In the genomic region with DNA sequence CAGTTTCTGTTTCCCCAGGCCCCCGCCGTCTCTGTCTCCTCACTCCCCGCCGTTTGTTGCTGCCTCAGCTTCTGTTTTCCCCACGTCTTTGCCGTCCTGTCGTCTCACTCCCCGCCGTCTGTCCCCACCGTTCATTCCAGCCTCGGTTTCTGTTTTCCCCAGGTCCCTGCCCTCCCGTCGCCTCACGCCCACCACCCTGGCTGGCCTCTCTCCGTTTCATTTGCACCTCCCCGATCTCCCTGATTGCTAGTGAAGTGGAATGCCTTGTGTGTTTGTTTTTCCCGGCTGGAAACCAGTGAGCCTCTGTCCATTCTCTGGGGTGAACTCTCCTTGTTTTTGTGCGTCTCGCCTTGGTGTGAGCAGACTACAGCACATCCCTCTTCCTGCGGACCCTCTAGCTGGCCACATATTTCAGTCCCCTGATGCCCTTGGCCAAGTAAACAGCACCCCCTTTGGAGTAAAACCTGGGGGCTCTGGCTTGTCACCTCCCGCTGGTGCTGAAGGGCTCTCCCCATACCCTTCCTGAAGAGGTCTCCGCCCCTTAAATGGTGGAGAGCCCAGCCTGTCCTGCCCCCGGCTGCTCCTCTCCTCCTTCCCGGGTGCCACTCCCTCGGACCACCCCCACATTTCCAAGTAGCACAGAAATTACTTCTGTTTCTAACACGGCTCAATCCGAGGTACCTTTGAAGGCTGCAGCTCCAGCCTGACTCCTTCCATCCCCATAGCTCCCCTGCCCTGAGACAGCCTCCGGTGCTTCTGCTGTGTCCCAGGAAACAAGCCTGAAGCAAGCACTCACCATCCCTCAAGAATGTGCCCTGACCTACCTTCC, we compare ENCODE assay signal across 14 cellular contexts. TPM values are rescaled to one million over a fixed set of nuclear protein-coding genes. Genes with fewer than 3 reads are reported as not detected.
A peak's percentile ranks its signal among the peaks of the same experiment; 100 is the strongest.
DNase-seq lines count a peak whose midpoint lies in the region; ATAC-seq and TF ChIP-seq lines count a peak whose summit lies in the region.
"Had no signal": no experiment of that assay in that cellular context is flagged by ENCODE, and none has a peak within 500 bp of the region (broad histone marks: within the 10 kb centered on the region; RNA-seq: fewer than 3 reads in every experiment).

No MANE protein-coding gene starts in this region.

- no peaks in the 10 kb centered on the region for H3K9me3 ChIP-seq in mammary epithelial cell (replicated peaks; ENCODE audit: insufficient read depth, low read length)
- H3K9me3 ChIP-seq: HAP-1, uterus had no signal

- H3K4me1 Mint-ChIP-seq in MCF 10A (ENCODE audit: insufficient read depth, unreplicated experiment) = no peaks in the 10 kb centered on the region
- H3K4me1 Mint-ChIP-seq in stimulated activated memory B cell treated with anti-CD40 and anti-IgM and Interleukin-4, amounts not matched to agents 10 μg/mL and 1 μg/mL and 100 μg/mL, for 72 hours = peaks cover 29% of the 10 kb centered on the region
- H3K4me1 Mint-ChIP-seq: activated CD8-positive, alpha-beta memory T cell treated with anti-CD3 and anti-CD28 coated beads, Interleukin-2, amount 10 ng/mL, durations not matched to agents 7 days and 5 days; activated naive CD8-positive, alpha-beta T cell treated with anti-CD3 and anti-CD28 coated beads, Interleukin-2, amount 10 ng/mL, durations not matched to agents 7 days and 5 days had no signal

- no peak overlapping the region for H3K27ac Mint-ChIP-seq in MCF 10A (ENCODE audit: low read depth, unreplicated experiment)
- H3K27ac Mint-ChIP-seq in stimulated activated memory B cell treated with anti-CD40 and anti-IgM and Interleukin-4, amounts not matched to agents 10 μg/mL and 1 μg/mL and 100 μg/mL, for 72 hours = peak overlapping the region; percentile 64
- H3K27ac Mint-ChIP-seq: activated CD8-positive, alpha-beta memory T cell treated with anti-CD3 and anti-CD28 coated beads, Interleukin-2, amount 10 ng/mL, durations not matched to agents 7 days and 5 days; activated naive CD8-positive, alpha-beta T cell treated with anti-CD3 and anti-CD28 coated beads, Interleukin-2, amount 10 ng/mL, durations not matched to agents 7 days and 5 days; stimulated activated naive B cell treated with anti-CD40 and anti-IgM and Interleukin-4, amounts not matched to agents 10 μg/mL and 1 μg/mL and 100 μg/mL, for 72 hours had no signal

- H3K4me3 ChIP-seq in mammary epithelial cell (replicated peaks in 1 of 3; ENCODE audit: insufficient read depth in 1 of 3, low read depth in 2 of 3, low read length in 3 of 3) = no peak overlapping the region
- H3K4me3 ChIP-seq: HAP-1, uterus had no signal

- no peaks in the 10 kb centered on the region for H3K36me3 ChIP-seq in mammary epithelial cell (ENCODE audit: insufficient read depth, low read length)
- H3K36me3 ChIP-seq: HAP-1, uterus, WERI-Rb-1 had no signal

- no peaks in the 10 kb centered on the region for H4K20me1 ChIP-seq in mammary epithelial cell (ENCODE audit: insufficient read depth, low read length)

- ATAC-seq in stimulated activated memory B cell treated with anti-CD40 and anti-IgM and Interleukin-4, amounts not matched to agents 10 μg/mL and 1 μg/mL and 100 μg/mL, for 72 hours = no peak
- ATAC-seq: activated CD8-positive, alpha-beta memory T cell treated with anti-CD3 and anti-CD28 coated beads, Interleukin-2, amount 10 ng/mL, durations not matched to agents 7 days and 5 days; stimulated activated naive B cell treated with anti-CD40 and anti-IgM and Interleukin-4, amounts not matched to agents 10 μg/mL and 1 μg/mL and 100 μg/mL, for 72 hours had no signal

- dilution Hi-C loops in mammary epithelial cell (cut with HindIII; ENCODE audit: low sequenced_read_pairs) = loop anchor here (5.0 to 10.0 kb wide), 2 partner anchors 47 to 51 kb away; a partner anchor contains a TSS

- no peak overlapping the region for H3K4me3 Mint-ChIP-seq in MCF 10A (ENCODE audit: unreplicated experiment)
- H3K4me3 Mint-ChIP-seq in stimulated activated memory B cell treated with anti-CD40 and anti-IgM and Interleukin-4, amounts not matched to agents 10 μg/mL and 1 μg/mL and 100 μg/mL, for 72 hours = no peak overlapping the region
- H3K4me3 Mint-ChIP-seq: activated CD8-positive, alpha-beta memory T cell treated with anti-CD3 and anti-CD28 coated beads, Interleukin-2, amount 10 ng/mL, durations not matched to agents 7 days and 5 days; activated naive CD8-positive, alpha-beta T cell treated with anti-CD3 and anti-CD28 coated beads, Interleukin-2, amount 10 ng/mL, durations not matched to agents 7 days and 5 days; stimulated activated naive B cell treated with anti-CD40 and anti-IgM and Interleukin-4, amounts not matched to agents 10 μg/mL and 1 μg/mL and 100 μg/mL, for 72 hours had no signal

- in situ Hi-C loops in mammary epithelial cell (cut with MboI; ENCODE audit: low sequenced_read_pairs in 2 of 2) = no loop called here

- CTCF ChIA-PET in mammary epithelial cell (lab: Charles Lee; ENCODE audit: low non-redundant PET) (no interaction called here), MCF 10A (lab: Yijun Ruan, JAX) (interaction anchor here (0.6 kb wide), 1 partner anchor 180 kb away, joined by 4 read pairs; no protein-coding TSS in a partner anchor)

- no peaks in the 10 kb centered on the region for H3K27me3 Mint-ChIP-seq in MCF 10A (ENCODE audit: insufficient read depth, unreplicated experiment)
- no peaks in the 10 kb centered on the region for H3K27me3 Mint-ChIP-seq in stimulated activated memory B cell treated with anti-CD40 and anti-IgM and Interleukin-4, amounts not matched to agents 10 μg/mL and 1 μg/mL and 100 μg/mL, for 72 hours
- H3K27me3 Mint-ChIP-seq: activated CD8-positive, alpha-beta memory T cell treated with anti-CD3 and anti-CD28 coated beads, Interleukin-2, amount 10 ng/mL, durations not matched to agents 7 days and 5 days; activated naive CD8-positive, alpha-beta T cell treated with anti-CD3 and anti-CD28 coated beads, Interleukin-2, amount 10 ng/mL, durations not matched to agents 7 days and 5 days; stimulated activated naive B cell treated with anti-CD40 and anti-IgM and Interleukin-4, amounts not matched to agents 10 μg/mL and 1 μg/mL and 100 μg/mL, for 72 hours had no signal

- no peaks in the 10 kb centered on the region for H3K79me2 ChIP-seq in mammary epithelial cell (ENCODE audit: insufficient read depth, low read length)

- BruUV-seq in mammary epithelial cell (replicated peaks; lab: Mats Ljungman, UMichigan) (no TSS peak), MCF 10A (replicated peaks; lab: Mats Ljungman, UMichigan) (no TSS peak)

- peak overlapping the region; percentile 21 for H2AFZ ChIP-seq in mammary epithelial cell (ENCODE audit: low read depth, low read length)

- peak overlapping the region; percentile 41 for H3K4me2 ChIP-seq in mammary epithelial cell (ENCODE audit: insufficient read depth, low read depth, low read length)

- POLR2A ChIA-PET in MCF 10A (lab: Yijun Ruan, JAX) = no interaction called here

- no peak overlapping the region for H3K9ac ChIP-seq in mammary epithelial cell (ENCODE audit: insufficient read depth, low read length)

- peaks cover 9% of the 10 kb centered on the region for H3K27me3 ChIP-seq in mammary epithelial cell (ENCODE audit: insufficient read depth, low read length)
- H3K27me3 ChIP-seq: uterus had no signal

- no peak overlapping the region for H3K27ac ChIP-seq in mammary epithelial cell (ENCODE audit: insufficient read depth, low read depth, low read length)
- H3K27ac ChIP-seq: uterus, WERI-Rb-1 had no signal

- no peaks in the 10 kb centered on the region for H3K9me3 Mint-ChIP-seq in MCF 10A (ENCODE audit: unreplicated experiment)
- H3K9me3 Mint-ChIP-seq in stimulated activated memory B cell treated with anti-CD40 and anti-IgM and Interleukin-4, amounts not matched to agents 10 μg/mL and 1 μg/mL and 100 μg/mL, for 72 hours = no peaks in the 10 kb centered on the region
- H3K9me3 Mint-ChIP-seq: activated naive CD8-positive, alpha-beta T cell treated with anti-CD3 and anti-CD28 coated beads, Interleukin-2, amount 10 ng/mL, durations not matched to agents 7 days and 5 days; stimulated activated naive B cell treated with anti-CD40 and anti-IgM and Interleukin-4, amounts not matched to agents 10 μg/mL and 1 μg/mL and 100 μg/mL, for 72 hours had no signal

- TF ChIP-seq CTCF in mammary epithelial cell (conservative IDR thresholded peaks at IDR 0.05 in 1 of 2, IDR thresholded peaks at IDR 0.05 in 1 of 2; ENCODE audit: extremely low read depth in 1 of 2, insufficient read depth in 1 of 2, low read depth in 1 of 2, low read length in 2 of 2) = no peak
- no peak for TF ChIP-seq CTCF in MCF 10A (IDR thresholded peaks at IDR 0.05; ENCODE audit: unreplicated experiment)

- intact Hi-C loops in mammary epithelial cell (cut with micrococcal nuclease) = no loop called here
- intact Hi-C loops in MCF 10A (cut with micrococcal nuclease) = no loop called here

- H3K36me3 Mint-ChIP-seq in MCF 10A (ENCODE audit: insufficient read depth, unreplicated experiment) = no peaks in the 10 kb centered on the region
- H3K36me3 Mint-ChIP-seq in stimulated activated memory B cell treated with anti-CD40 and anti-IgM and Interleukin-4, amounts not matched to agents 10 μg/mL and 1 μg/mL and 100 μg/mL, for 72 hours = peaks cover 25% of the 10 kb centered on the region
- H3K36me3 Mint-ChIP-seq: activated CD8-positive, alpha-beta memory T cell treated with anti-CD3 and anti-CD28 coated beads, Interleukin-2, amount 10 ng/mL, durations not matched to agents 7 days and 5 days had no signal

- 42% methylated on average over 13 of the region's 28 CpGs for WGBS in mammary epithelial cell (ENCODE audit: low coverage, missing lambda C conversion rate)

- no peak for DNase-seq in mammary epithelial cell
- DNase-seq in MCF 10A (ENCODE audit: unreplicated experiment) = no peak
- DNase-seq in iPS-NIHi7 (ENCODE audit: extremely low spot score) = peak; percentile 55
- DNase-seq in NK-92 (lab: John Stamatoyannopoulos, UW; ENCODE audit: unreplicated experiment) = no peak
- DNase-seq in kidney glomerular epithelial cell (lab: John Stamatoyannopoulos, UW) = no peak
- DNase-seq: activated CD8-positive, alpha-beta memory T cell treated with anti-CD3 and anti-CD28 coated beads, Interleukin-2, amount 10 ng/mL, durations not matched to agents 7 days and 5 days; activated naive CD8-positive, alpha-beta T cell treated with anti-CD3 and anti-CD28 coated beads, Interleukin-2, amount 10 ng/mL, durations not matched to agents 7 days and 5 days; cortex of kidney; stimulated activated CD4-positive, alpha-beta T cell treated with anti-CD3 and anti-CD28 coated beads, Interleukin-4, amount 100 ng/mL, for 1 hour; stimulated activated naive B cell treated with anti-CD40 and anti-IgM and Interleukin-4, amounts not matched to agents 10 μg/mL and 1 μg/mL and 100 μg/mL, for 72 hours; uterus; WERI-Rb-1 had no signal

- no peaks in the 10 kb centered on the region for H3K4me1 ChIP-seq in mammary epithelial cell (ENCODE audit: insufficient read depth, low read length)
- H3K4me1 ChIP-seq: HAP-1, uterus had no signal

RNA-seq across cellular contexts. Expression of a gene that starts 13.2 kb away (rescaled TPM):
- total RNA-seq in mammary epithelial cell = 10 to 100 TPM; 12.0 to 21.5 TPM
- polyA plus RNA-seq in mammary epithelial cell = 13.8 TPM
- 50.0 TPM for polyA minus RNA-seq in mammary epithelial cell
- 22.5 and 28.9 TPM in 2 replicates for total RNA-seq in MCF 10A (2022)

RNA-seq across cellular contexts. Expression of a gene that starts 13.4 kb away (rescaled TPM):
- total RNA-seq in mammary epithelial cell (100 to 1,000 TPM in 1 of 2 donors, 10 to 100 TPM in 1; 59.5 to 109 TPM), MCF 10A (2022) (70.4 and 72.9 TPM in 2 replicates)
- 25.1 TPM for polyA plus RNA-seq in mammary epithelial cell
- polyA minus RNA-seq in mammary epithelial cell = 29.7 TPM

RNA-seq across cellular contexts. Expression of a gene that starts 27.9 kb away (rescaled TPM):
- total RNA-seq in mammary epithelial cell (10 to 100 TPM; 13.7 to 13.8 TPM), MCF 10A (2022) (15.9 and 17.4 TPM in 2 replicates)
- polyA plus RNA-seq in mammary epithelial cell = 6.8 TPM
- polyA minus RNA-seq in mammary epithelial cell = 4.2 TPM

RNA-seq across cellular contexts. Expression of a gene that starts 41.4 kb away (rescaled TPM):
- 10 to 100 TPM; 17.8 to 30.8 TPM for total RNA-seq in mammary epithelial cell
- polyA plus RNA-seq in mammary epithelial cell = 4.2 TPM
- polyA minus RNA-seq in mammary epithelial cell = 0.98 TPM
- 35.0 and 35.1 TPM in 2 replicates for total RNA-seq in MCF 10A (2022)

RNA-seq across cellular contexts. Expression of a gene that starts 47.7 kb away (rescaled TPM):
- not detected for total RNA-seq in mammary epithelial cell
- polyA plus RNA-seq in mammary epithelial cell = not detected
- polyA minus RNA-seq in mammary epithelial cell = not detected
- 0.10 and 0.16 TPM in 2 replicates for total RNA-seq in MCF 10A (2022)
- total RNA-seq: activated CD8-positive, alpha-beta memory T cell treated with anti-CD3 and anti-CD28 coated beads, Interleukin-2, amount 10 ng/mL, durations not matched to agents 7 days and 5 days had no signal
